ENCODE assay signal across 41 cellular contexts in genomic region chr20:22929661-22930060, GRCh38.
"Had no signal": no experiment of that assay in that cellular context is flagged by ENCODE, and none has a peak within 500 bp of the region (broad histone marks: within the 10 kb centered on the region; RNA-seq: fewer than 3 reads in every experiment).

No MANE protein-coding gene starts in this region.

- H3K36me3 ChIP-seq: adrenal gland, ascending aorta, cardiac muscle cell had no signal

- H3K36me3 Mint-ChIP-seq: activated CD8-positive, alpha-beta memory T cell treated with anti-CD3 and anti-CD28 coated beads, Interleukin-2, amount 10 ng/mL, durations not matched to agents 7 days and 5 days; activated naive CD4-positive, alpha-beta T cell treated with anti-CD3 and anti-CD28 coated beads, Interleukin-2, amount 10 ng/mL, durations not matched to agents 7 days and 5 days; activated naive CD4-positive, alpha-beta T cell treated with anti-CD3 and anti-CD28 coated beads, Interleukin-2, amount 50 U/mL, for 24 hours; activated naive CD8-positive, alpha-beta T cell; activated naive CD8-positive, alpha-beta T cell treated with anti-CD3 and anti-CD28 coated beads, Interleukin-2, amount 10 ng/mL, durations not matched to agents 7 days and 5 days; brain; WTC11 had no signal

- H3K9me3 ChIP-seq: adrenal gland, ascending aorta had no signal

- H3K9me3 Mint-ChIP-seq: activated CD4-positive, alpha-beta memory T cell treated with anti-CD3 and anti-CD28 coated beads, Interleukin-2, amount 10 ng/mL, durations not matched to agents 7 days and 5 days; activated CD4-positive, alpha-beta T cell treated with anti-CD3 and anti-CD28 coated beads, Interleukin-2, amount 10 ng/mL, durations not matched to agents 7 days and 5 days; activated naive CD4-positive, alpha-beta T cell treated with anti-CD3 and anti-CD28 coated beads, Interleukin-2, amount 10 ng/mL, durations not matched to agents 7 days and 5 days; activated naive CD4-positive, alpha-beta T cell treated with anti-CD3 and anti-CD28 coated beads, Interleukin-2, amount 50 U/mL, for 24 hours; activated naive CD8-positive, alpha-beta T cell treated with anti-CD3 and anti-CD28 coated beads, Interleukin-2, amount 10 ng/mL, durations not matched to agents 7 days and 5 days; activated T-cell treated with anti-CD3 and anti-CD28 coated beads, Interleukin-2, amount 50 U/mL, for 24 hours; activated T-helper 2 cell treated with anti-CD3 and anti-CD28 coated beads, Interferon-gamma antibody, Interleukin-2, Interleukin-4, amounts not matched to agents 10 μg/mL and 5 μg/mL and 100 μg/mL, durations not matched to agents 14 hours and 24 hours and 36 hours; brain; T-helper 1 cell treated with Interleukin-12 subunit alpha and Interleukin-12 subunit beta and Interleukin-4 antibody, amounts not matched to agents 30 μg/mL and 1 μg/mL, for 36 hours; T-helper 2 cell treated with Interferon-gamma antibody and Interleukin-4, amounts not matched to agents 5 μg/mL and 100 μg/mL, for 36 hours; WTC11 had no signal

- H3K27ac ChIP-seq: adrenal gland, ascending aorta, cardiac muscle cell, VCaP had no signal

- H3K4me1 ChIP-seq: adrenal gland, ascending aorta had no signal

- H3K4me1 Mint-ChIP-seq: activated CD4-positive, alpha-beta memory T cell treated with anti-CD3 and anti-CD28 coated beads, Interleukin-2, amount 10 ng/mL, durations not matched to agents 7 days and 5 days; activated CD4-positive, alpha-beta T cell treated with anti-CD3 and anti-CD28 coated beads for 36 hours; activated CD4-positive, alpha-beta T cell treated with anti-CD3 and anti-CD28 coated beads, Interleukin-2, amount 10 ng/mL, durations not matched to agents 7 days and 5 days; activated CD8-positive, alpha-beta memory T cell treated with anti-CD3 and anti-CD28 coated beads, Interleukin-2, amount 10 ng/mL, durations not matched to agents 7 days and 5 days; activated naive CD4-positive, alpha-beta T cell treated with anti-CD3 and anti-CD28 coated beads, Interleukin-2, amount 10 ng/mL, durations not matched to agents 7 days and 5 days; activated naive CD4-positive, alpha-beta T cell treated with anti-CD3 and anti-CD28 coated beads, Interleukin-2, amount 50 U/mL, for 24 hours; activated naive CD8-positive, alpha-beta T cell treated with anti-CD3 and anti-CD28 coated beads, Interleukin-2, amount 10 ng/mL, durations not matched to agents 7 days and 5 days; brain; central memory CD8-positive, alpha-beta T cell; WTC11 had no signal

- H3K4me3 ChIP-seq: adrenal gland, ascending aorta, cardiac muscle cell had no signal

- FAIRE-seq: bronchial epithelial cell, TTC549 had no signal

- H3K4me3 Mint-ChIP-seq: activated CD4-positive, alpha-beta memory T cell treated with anti-CD3 and anti-CD28 coated beads, Interleukin-2, amount 10 ng/mL, durations not matched to agents 7 days and 5 days; activated CD4-positive, alpha-beta T cell treated with anti-CD3 and anti-CD28 coated beads for 36 hours; activated CD4-positive, alpha-beta T cell treated with anti-CD3 and anti-CD28 coated beads, Interleukin-2, amount 10 ng/mL, durations not matched to agents 7 days and 5 days; activated CD8-positive, alpha-beta memory T cell treated with anti-CD3 and anti-CD28 coated beads, Interleukin-2, amount 10 ng/mL, durations not matched to agents 7 days and 5 days; activated CD8-positive, alpha-beta T cell treated with anti-CD3 and anti-CD28 coated beads, Interleukin-2, amount 10 ng/mL, durations not matched to agents 7 days and 5 days; activated naive CD4-positive, alpha-beta T cell treated with anti-CD3 and anti-CD28 coated beads, Interleukin-2, amount 10 ng/mL, durations not matched to agents 7 days and 5 days; activated naive CD4-positive, alpha-beta T cell treated with anti-CD3 and anti-CD28 coated beads, Interleukin-2, amount 50 U/mL, for 24 hours; activated naive CD8-positive, alpha-beta T cell; activated naive CD8-positive, alpha-beta T cell treated with anti-CD3 and anti-CD28 coated beads, Interleukin-2, amount 10 ng/mL, durations not matched to agents 7 days and 5 days; activated naive CD8-positive, alpha-beta T cell treated with anti-CD3 and anti-CD28 coated beads, Interleukin-2, amount 50 U/mL, for 24 hours; activated T-cell treated with anti-CD3 and anti-CD28 coated beads, Interleukin-2, amount 50 U/mL, for 24 hours; brain; central memory CD8-positive, alpha-beta T cell; T-helper 1 cell treated with Interleukin-12 subunit alpha and Interleukin-12 subunit beta and Interleukin-4 antibody, amounts not matched to agents 30 μg/mL and 1 μg/mL, for 36 hours; T-helper 2 cell treated with Interferon-gamma antibody and Interleukin-4, amounts not matched to agents 5 μg/mL and 100 μg/mL, for 36 hours; WTC11 had no signal

- H3K27me3 Mint-ChIP-seq: activated CD4-positive, alpha-beta memory T cell treated with anti-CD3 and anti-CD28 coated beads, Interleukin-2, amount 10 ng/mL, durations not matched to agents 7 days and 5 days; activated CD4-positive, alpha-beta T cell treated with anti-CD3 and anti-CD28 coated beads for 36 hours; activated CD8-positive, alpha-beta memory T cell treated with anti-CD3 and anti-CD28 coated beads, Interleukin-2, amount 10 ng/mL, durations not matched to agents 7 days and 5 days; activated naive CD4-positive, alpha-beta T cell treated with anti-CD3 and anti-CD28 coated beads, Interleukin-2, amount 10 ng/mL, durations not matched to agents 7 days and 5 days; activated naive CD4-positive, alpha-beta T cell treated with anti-CD3 and anti-CD28 coated beads, Interleukin-2, amount 50 U/mL, for 24 hours; activated naive CD8-positive, alpha-beta T cell; central memory CD8-positive, alpha-beta T cell had no signal

- H3K27ac Mint-ChIP-seq: activated CD4-positive, alpha-beta memory T cell treated with anti-CD3 and anti-CD28 coated beads, Interleukin-2, amount 10 ng/mL, durations not matched to agents 7 days and 5 days; activated CD4-positive, alpha-beta T cell treated with anti-CD3 and anti-CD28 coated beads for 36 hours; activated CD4-positive, alpha-beta T cell treated with anti-CD3 and anti-CD28 coated beads, Interleukin-2, amount 10 ng/mL, durations not matched to agents 7 days and 5 days; activated CD8-positive, alpha-beta memory T cell treated with anti-CD3 and anti-CD28 coated beads, Interleukin-2, amount 10 ng/mL, durations not matched to agents 7 days and 5 days; activated CD8-positive, alpha-beta T cell treated with anti-CD3 and anti-CD28 coated beads, Interleukin-2, amount 10 ng/mL, durations not matched to agents 7 days and 5 days; activated naive CD4-positive, alpha-beta T cell treated with anti-CD3 and anti-CD28 coated beads, Interleukin-2, amount 10 ng/mL, durations not matched to agents 7 days and 5 days; activated naive CD4-positive, alpha-beta T cell treated with anti-CD3 and anti-CD28 coated beads, Interleukin-2, amount 50 U/mL, for 24 hours; activated naive CD8-positive, alpha-beta T cell; activated naive CD8-positive, alpha-beta T cell treated with anti-CD3 and anti-CD28 coated beads, Interleukin-2, amount 10 ng/mL, durations not matched to agents 7 days and 5 days; activated naive CD8-positive, alpha-beta T cell treated with anti-CD3 and anti-CD28 coated beads, Interleukin-2, amount 50 U/mL, for 24 hours; activated T-cell treated with anti-CD3 and anti-CD28 coated beads, Interleukin-2, amount 50 U/mL, for 24 hours; activated T-helper 2 cell treated with anti-CD3 and anti-CD28 coated beads, Interferon-gamma antibody, Interleukin-2, Interleukin-4, amounts not matched to agents 10 μg/mL and 5 μg/mL and 100 μg/mL, durations not matched to agents 14 hours and 24 hours and 36 hours; brain; T-helper 1 cell treated with Interleukin-12 subunit alpha and Interleukin-12 subunit beta and Interleukin-4 antibody, amounts not matched to agents 30 μg/mL and 1 μg/mL, for 36 hours; T-helper 2 cell treated with Interferon-gamma antibody and Interleukin-4, amounts not matched to agents 5 μg/mL and 100 μg/mL, for 36 hours; WTC11 had no signal

- H3K27me3 ChIP-seq: ascending aorta had no signal

- DNase-seq: activated CD4-positive, alpha-beta memory T cell treated with anti-CD3 and anti-CD28 coated beads, Interleukin-2, amount 10 ng/mL, durations not matched to agents 7 days and 5 days; activated CD4-positive, alpha-beta T cell treated with anti-CD3 and anti-CD28 coated beads for 1 hour; activated CD4-positive, alpha-beta T cell treated with anti-CD3 and anti-CD28 coated beads for 36 hours; activated CD4-positive, alpha-beta T cell treated with anti-CD3 and anti-CD28 coated beads for 48 hours; activated CD4-positive, alpha-beta T cell treated with anti-CD3 and anti-CD28 coated beads, Interleukin-2, amount 10 ng/mL, durations not matched to agents 7 days and 5 days; activated CD4-positive, alpha-beta T cell treated with anti-CD3 and anti-CD28 coated beads, Interleukin-2, amount 50 U/mL, for 48 hours; activated CD4-positive, CD25-positive, alpha-beta regulatory T cell; activated CD8-positive, alpha-beta memory T cell treated with anti-CD3 and anti-CD28 coated beads for 24 hours; activated CD8-positive, alpha-beta memory T cell treated with anti-CD3 and anti-CD28 coated beads, Interleukin-2, amount 10 ng/mL, durations not matched to agents 7 days and 5 days; activated CD8-positive, alpha-beta memory T cell treated with anti-CD3 and anti-CD28 coated beads, Interleukin-2, amount 50 U/mL, for 48 hours; activated CD8-positive, alpha-beta T cell treated with anti-CD3 and anti-CD28 coated beads, Interleukin-2, amount 10 ng/mL, durations not matched to agents 7 days and 5 days; activated effector memory CD4-positive, alpha-beta T cell treated with Interleukin-2 at 50 U/mL for 16 hours; activated gamma-delta T cell; activated naive CD4-positive, alpha-beta T cell treated with anti-CD3 and anti-CD28 coated beads, Interleukin-2, amount 10 ng/mL, durations not matched to agents 7 days and 5 days; activated naive CD4-positive, alpha-beta T cell treated with Interleukin-2 at 50 U/mL for 16 hours; activated naive CD8-positive, alpha-beta T cell treated with anti-CD3 and anti-CD28 coated beads, Interleukin-2, amount 10 ng/mL, durations not matched to agents 7 days and 5 days; activated naive CD8-positive, alpha-beta T cell treated with anti-CD3 and anti-CD28 coated beads, Interleukin-2, amount 50 U/mL, for 24 hours; activated T-cell treated with anti-CD3 and anti-CD28 coated beads, Interleukin-2, amount 50 U/mL, for 24 hours; activated T-cell treated with anti-CD3 and anti-CD28 coated beads, Interleukin-2, amount 50 U/mL, for 48 hours; adrenal gland; amygdala; anterior cingulate cortex; caudate nucleus; SW 1271; T-helper 1 cell; T-helper 2 cell; T-helper 9 cell had no signal

- ATAC-seq: activated CD4-positive, alpha-beta T cell treated with anti-CD3 and anti-CD28 coated beads for 36 hours; activated CD4-positive, CD25-positive, alpha-beta regulatory T cell treated with anti-CD3 and anti-CD28 coated beads, Interleukin-2, amount 50 U/mL, for 24 hours; activated CD8-positive, alpha-beta memory T cell treated with anti-CD3 and anti-CD28 coated beads, Interleukin-2, amount 10 ng/mL, durations not matched to agents 7 days and 5 days; activated CD8-positive, alpha-beta T cell treated with anti-CD3 and anti-CD28 coated beads, Interleukin-2, amount 10 ng/mL, durations not matched to agents 7 days and 5 days; activated naive CD8-positive, alpha-beta T cell treated with anti-CD3 and anti-CD28 coated beads, Interleukin-2, amount 50 U/mL, for 24 hours; WTC11 had no signal
